ENCODE assay signal across 27 cellular contexts in genomic region chr9:74205071-74205470, GRCh38.
"Had no signal": no experiment of that assay in that cellular context is flagged by ENCODE, and none has a peak within 500 bp of the region (broad histone marks: within the 10 kb centered on the region; RNA-seq: fewer than 3 reads in every experiment).

No MANE protein-coding gene starts in this region.

- FAIRE-seq: colon had no signal

- H3K36me3 Mint-ChIP-seq: activated naive CD8-positive, alpha-beta T cell treated with anti-CD3 and anti-CD28 coated beads for 36 hours; naive thymus-derived CD4-positive, alpha-beta T cell had no signal

- H3K4me1 Mint-ChIP-seq: activated naive CD8-positive, alpha-beta T cell treated with anti-CD3 and anti-CD28 coated beads for 36 hours; naive thymus-derived CD4-positive, alpha-beta T cell; neural crest cell had no signal

- H3K27me3 ChIP-seq: adrenal gland, body of pancreas, esophagus squamous epithelium, heart right ventricle, right atrium auricular region, uterus had no signal

- H3K79me2 ChIP-seq: parathyroid adenoma had no signal

- ATAC-seq: body of pancreas; heart right ventricle; naive thymus-derived CD4-positive, alpha-beta T cell; psoas muscle had no signal

- H3K4me1 ChIP-seq: adrenal gland, body of pancreas, esophagus squamous epithelium, heart right ventricle, left ventricle myocardium inferior, parathyroid adenoma, psoas muscle, right atrium auricular region, uterus had no signal

- DNase-seq: activated CD4-positive, alpha-beta T cell treated with anti-CD3 and anti-CD28 coated beads for 4 hours; activated CD4-positive, alpha-beta T cell treated with anti-CD3 and anti-CD28 coated beads, Interleukin-2, amount 50 U/mL, for 4 hours; activated effector memory CD4-positive, alpha-beta T cell treated with anti-CD3 and anti-CD28 coated beads, Interleukin-2, amount 50 U/mL, for 16 hours; activated naive CD4-positive, alpha-beta T cell treated with anti-CD3 and anti-CD28 coated beads for 36 hours; activated naive CD8-positive, alpha-beta T cell treated with anti-CD3 and anti-CD28 coated beads for 36 hours; activated T-cell treated with anti-CD3 and anti-CD28 coated beads for 4 hours; adrenal gland; aorta; body of pancreas; dermis blood vessel endothelial cell; effector CD4-positive, alpha-beta T cell; esophagus squamous epithelium; foreskin melanocyte; heart right ventricle; left ventricle myocardium inferior; naive thymus-derived CD4-positive, alpha-beta T cell; occipital lobe; psoas muscle; stimulated activated CD4-positive, alpha-beta T cell treated with anti-CD3 and anti-CD28 coated beads, Interleukin-2, amount 100 ng/mL, for 48 hours; stimulated activated naive CD4-positive, alpha-beta T cell treated with Interleukin-2 at 50 U/mL for 16 hours; trophoblast cell; uterus had no signal

- H2AFZ ChIP-seq: parathyroid adenoma had no signal

- H3K9me3 Mint-ChIP-seq: activated naive CD4-positive, alpha-beta T cell treated with anti-CD3 and anti-CD28 coated beads for 36 hours; activated naive CD8-positive, alpha-beta T cell treated with anti-CD3 and anti-CD28 coated beads for 36 hours; neural crest cell had no signal

- H3K27me3 Mint-ChIP-seq: activated naive CD8-positive, alpha-beta T cell treated with anti-CD3 and anti-CD28 coated beads for 36 hours; naive thymus-derived CD4-positive, alpha-beta T cell had no signal

- H3K36me3 ChIP-seq: adrenal gland, esophagus squamous epithelium, heart right ventricle, left ventricle myocardium inferior, right atrium auricular region, uterus had no signal

- H3K9ac ChIP-seq: parathyroid adenoma had no signal

- H3K4me3 Mint-ChIP-seq: activated naive CD4-positive, alpha-beta T cell treated with anti-CD3 and anti-CD28 coated beads for 36 hours; activated naive CD8-positive, alpha-beta T cell treated with anti-CD3 and anti-CD28 coated beads for 36 hours; naive thymus-derived CD4-positive, alpha-beta T cell; neural crest cell had no signal

- H3K27ac Mint-ChIP-seq: activated naive CD4-positive, alpha-beta T cell treated with anti-CD3 and anti-CD28 coated beads for 36 hours; activated naive CD8-positive, alpha-beta T cell treated with anti-CD3 and anti-CD28 coated beads for 36 hours; naive thymus-derived CD4-positive, alpha-beta T cell had no signal

- H3K9me3 ChIP-seq: adrenal gland, body of pancreas, esophagus squamous epithelium, left ventricle myocardium inferior, psoas muscle, right atrium auricular region, uterus had no signal

- H3K27ac ChIP-seq: adrenal gland, body of pancreas, esophagus squamous epithelium, heart right ventricle, left ventricle myocardium inferior, parathyroid adenoma, psoas muscle, right atrium auricular region, uterus had no signal

- H3K4me3 ChIP-seq: adrenal gland, body of pancreas, esophagus squamous epithelium, heart right ventricle, left ventricle myocardium inferior, lung, psoas muscle, right atrium auricular region, uterus had no signal
